Comparison of ENCODE assay signal across 25 cellular contexts in the genomic region with DNA sequence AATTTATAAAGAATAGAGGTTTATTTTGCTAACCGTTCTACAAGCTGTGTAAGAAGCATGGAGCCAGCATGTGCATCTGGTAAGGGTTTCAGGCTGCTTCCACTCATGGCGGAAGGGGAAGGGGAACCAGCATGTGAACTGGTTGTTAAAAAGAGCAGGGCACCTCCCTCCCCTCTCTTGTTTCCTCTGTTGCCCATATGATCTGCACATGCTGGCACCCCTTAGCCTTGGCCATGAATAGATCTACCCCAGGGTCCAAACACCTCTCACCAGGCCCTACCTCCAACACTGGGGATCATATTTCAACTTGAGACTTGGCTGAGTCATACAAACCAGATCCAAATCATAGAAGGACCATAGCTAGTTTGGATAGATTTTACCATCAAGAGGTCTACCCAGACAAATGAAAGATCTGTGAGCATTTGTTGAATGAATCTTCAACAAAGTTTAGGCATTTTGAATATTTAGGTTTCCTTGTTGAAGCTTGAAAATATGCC.
"Had no signal": no experiment of that assay in that cellular context is flagged by ENCODE, and none has a peak within 500 bp of the region (broad histone marks: within the 10 kb centered on the region; RNA-seq: fewer than 3 reads in every experiment).

No MANE protein-coding gene starts in this region.

- H3K9me3 ChIP-seq: gastrocnemius medialis, right lobe of liver, testis, vagina had no signal

- H3K27ac ChIP-seq: cardiac muscle cell, esophagus muscularis mucosa, gastrocnemius medialis, right lobe of liver, skin epidermis, testis, vagina, VCaP had no signal

- H3K27me3 ChIP-seq: cardiac muscle cell, esophagus muscularis mucosa, gastrocnemius medialis, right lobe of liver, testis, vagina had no signal

- H3K36me3 ChIP-seq: cardiac muscle cell, esophagus muscularis mucosa, gastrocnemius medialis, right lobe of liver, vagina had no signal

- DNase-seq: activated CD4-positive, alpha-beta memory T cell treated with anti-CD3 and anti-CD28 coated beads, Interleukin-2, amount 10 ng/mL, durations not matched to agents 7 days and 5 days; activated CD4-positive, alpha-beta T cell treated with anti-CD3 and anti-CD28 coated beads, Interleukin-2, amount 10 ng/mL, durations not matched to agents 24 days and 14 days; activated effector memory CD4-positive, alpha-beta T cell treated with Interleukin-2 at 50 U/mL for 16 hours; activated naive CD4-positive, alpha-beta T cell treated with anti-CD3 and anti-CD28 coated beads for 36 hours; activated naive CD8-positive, alpha-beta T cell treated with anti-CD3 and anti-CD28 coated beads, Interleukin-2, amount 10 ng/mL, durations not matched to agents 7 days and 5 days; activated T-cell treated with anti-CD3 and anti-CD28 coated beads, Interleukin-2, amount 50 U/mL, for 72 hours; amniotic stem cell; dermis blood vessel endothelial cell; effector CD8-positive, alpha-beta T cell; gastrocnemius medialis; hypothalamus; left colon; mesenchymal stem cell; mucosa of descending colon; nucleus accumbens; right lobe of liver; stimulated activated CD4-positive, alpha-beta T cell treated with anti-CD3 and anti-CD28 coated beads, Interleukin-2, amount 100 ng/mL, for 24 hours; testis; trophoblast cell had no signal

- FAIRE-seq: keratinocyte had no signal

- H3K4me3 ChIP-seq: cardiac muscle cell, esophagus muscularis mucosa, gastrocnemius medialis, mucosa of descending colon, right lobe of liver, skin epidermis, testis, vagina had no signal

- H3K4me1 ChIP-seq: esophagus muscularis mucosa, gastrocnemius medialis, right lobe of liver, testis, vagina had no signal
